Comparison of ENCODE assay signal across 18 cellular contexts in genomic region chr18:48770243-48770642, GRCh38.
"Had no signal": no experiment of that assay in that cellular context is flagged by ENCODE, and none has a peak within 500 bp of the region (broad histone marks: within the 10 kb centered on the region; RNA-seq: fewer than 3 reads in every experiment).

No MANE protein-coding gene starts in this region.

- DNase-seq: cortex of kidney; dorsolateral prefrontal cortex; effector memory CD4-positive, alpha-beta T cell; esophagus squamous epithelium; foreskin fibroblast; head of caudate nucleus; naive thymus-derived CD8-positive, alpha-beta T cell; stimulated activated CD4-positive, alpha-beta T cell treated with anti-CD3 and anti-CD28 coated beads, Interleukin-2, amount 100 ng/mL, for 48 hours; stimulated activated naive CD4-positive, alpha-beta T cell treated with Interleukin-2 at 50 U/mL for 16 hours; thyroid gland; upper lobe of left lung; uterus had no signal

- H3K36me3 ChIP-seq: neutrophil, suprapubic skin, thyroid gland, uterus had no signal

- H3K27me3 ChIP-seq: dorsolateral prefrontal cortex, esophagus squamous epithelium, hepatocyte, neutrophil, suprapubic skin, thyroid gland, upper lobe of left lung, uterus had no signal

- H3K4me3 ChIP-seq: dorsolateral prefrontal cortex, esophagus squamous epithelium, hepatocyte, mucosa of descending colon, smooth muscle cell, suprapubic skin, thyroid gland, upper lobe of left lung, uterus had no signal

- H2AFZ ChIP-seq: hepatocyte had no signal

- H3K9me3 ChIP-seq: esophagus squamous epithelium, mucosa of descending colon, neutrophil, suprapubic skin, thyroid gland, upper lobe of left lung, uterus had no signal

- ATAC-seq: mucosa of descending colon; naive thymus-derived CD8-positive, alpha-beta T cell had no signal

- H3K27ac ChIP-seq: epithelial cell of prostate, esophagus squamous epithelium, hepatocyte, neutrophil, suprapubic skin, thyroid gland, upper lobe of left lung, uterus had no signal

- H3K4me1 ChIP-seq: uterus had no signal

- H3K4me2 ChIP-seq: hepatocyte, smooth muscle cell had no signal
